7 cellular contexts compared by ENCODE assay signal in genomic region chr22:29269230-29269604, GRCh38. TPM values are rescaled to one million over a fixed set of nuclear protein-coding genes. Genes with fewer than 3 reads are reported as not detected.
A peak's percentile ranks its signal among the peaks of the same experiment; 100 is the strongest.
DNase-seq lines count a peak whose midpoint lies in the region; ATAC-seq and TF ChIP-seq lines count a peak whose summit lies in the region.

No MANE protein-coding gene starts in this region.

- no peaks in the 10 kb centered on the region for H3K79me1 ChIP-seq in H9 (ENCODE audit: insufficient read depth, low read depth, low read length, poor library complexity, severe bottlenecking)

- H3K9ac ChIP-seq in H9 (ENCODE audit: extremely low read depth, insufficient read length, low read length), result peak overlapping the region; percentile 99

- no peak overlapping the region for H3T11ph ChIP-seq in H9 (ENCODE audit: low read length)

- H2BK15ac ChIP-seq in H9 (ENCODE audit: low read depth, low read length), result peak overlapping the region; percentile 9; the same call in 1 of the 2 replicates

- peak overlapping the region; percentile 92 for H3K4me2 ChIP-seq in H9 (ENCODE audit: insufficient read depth, insufficient read length, low read length)

- no peak overlapping the region for H2BK20ac ChIP-seq in H9 (ENCODE audit: low read depth, low read length, poor library complexity, severe bottlenecking)

- no peak overlapping the region for H4K8ac ChIP-seq in H9 (replicated peaks; ENCODE audit: insufficient read length, low read depth, low read length)

- DNase-seq in H9, result no peak
- no peak for DNase-seq in T-helper 17 cell
- no peak for DNase-seq in foreskin keratinocyte
- DNase-seq in NCI-H510A treated with DMSO at 0.1 percent for 48 hours (lab: John Stamatoyannopoulos, UW), result no peak

- H2BK5ac ChIP-seq in H9 (ENCODE audit: insufficient read length, low read length), result no peak overlapping the region

- H4K5ac ChIP-seq in H9 (ENCODE audit: insufficient read length, low read depth, low read length), result no peak overlapping the region

- no peak overlapping the region for H2BK120ac ChIP-seq in H9 (ENCODE audit: low read depth, low read length, poor library complexity, severe bottlenecking)

- H3K36me3 Mint-ChIP-seq in H9 (ENCODE audit: insufficient read depth in 1 of 3, low read depth in 3 of 3) (peaks cover 55 to 80% (median 72%) of the 10 kb centered on the region in 3 experiments; a peak in 6 of 7 replicates), T-helper 17 cell (ENCODE audit: low read depth) (peaks cover 9% of the 10 kb centered on the region)

- H3K23me2 ChIP-seq in H9 (ENCODE audit: insufficient read length, low read depth, low read length, poor library complexity, severe bottlenecking), result peaks cover 23% of the 10 kb centered on the region

- H3K4me3 Mint-ChIP-seq in H9 (peak overlapping the region; percentile 92 to 93), T-helper 17 cell (peak overlapping the region; percentile 99)

- H3K23ac ChIP-seq in H9 (ENCODE audit: insufficient read length, low read depth, low read length), result no peak overlapping the region

- peak overlapping the region; percentile 98 for H3K14ac ChIP-seq in H9 (ENCODE audit: insufficient read depth, low read length)

- H3K9me3 ChIP-seq in H9 (ENCODE audit: control insufficient read depth, low read depth, low read length) (no peaks in the 10 kb centered on the region), T-helper 17 cell (ENCODE audit: control insufficient read depth, low read length, poor library complexity, severe bottlenecking) (no peaks in the 10 kb centered on the region)

- peaks cover 0 to 4% of the 10 kb centered on the region in 2 experiments; a peak in 2 of 5 replicates for H3K9me3 Mint-ChIP-seq in H9

- no peak overlapping the region for H2AK5ac ChIP-seq in H9 (ENCODE audit: insufficient read length, low read length)

- H3K4ac ChIP-seq in H9 (ENCODE audit: low read depth, low read length), result no peak overlapping the region

- peaks cover 8% of the 10 kb centered on the region for H3K4me1 ChIP-seq in H9 (ENCODE audit: insufficient read depth, low read length)
- H3K4me1 ChIP-seq in foreskin keratinocyte, result peaks cover 9% of the 10 kb centered on the region

- H3K4me3 ChIP-seq in skin epidermis, result peak overlapping the region; percentile 80 to 99 (median 89)

- H3K27me3 Mint-ChIP-seq in H9 (ENCODE audit: low read depth) (no peaks in the 10 kb centered on the region), T-helper 17 cell (no peaks in the 10 kb centered on the region)

- H3K27ac ChIP-seq in H9 (ENCODE audit: insufficient read length, low read depth, low read length) (no peak overlapping the region), foreskin keratinocyte (peak overlapping the region; percentile 100), skin epidermis (peak overlapping the region in 20 of 21 experiments; percentile 98 to 100 (median 100))

- peak overlapping the region; percentile 96 to 99 (median 96) for H3K27ac Mint-ChIP-seq in H9
- H3K27ac Mint-ChIP-seq in T-helper 17 cell, result peak overlapping the region; percentile 100

- peak overlapping the region; percentile 39 for H3K18ac ChIP-seq in H9 (ENCODE audit: insufficient read length, low read depth, low read length)

- H4K91ac ChIP-seq in H9 (ENCODE audit: insufficient read length, low read depth, low read length), result peak overlapping the region; percentile 11

- no CpG with 5 or more reads among the region's 14 CpGs for WGBS in H9 (ENCODE audit: extremely low coverage, insufficient read length, low lambda C conversion rate)

- peaks cover 44 to 51% of the 10 kb centered on the region in 2 experiments for H3K4me1 Mint-ChIP-seq in H9
- H3K4me1 Mint-ChIP-seq in T-helper 17 cell, result peaks cover 55% of the 10 kb centered on the region

- no peaks in the 10 kb centered on the region for H4K20me1 ChIP-seq in H9 (ENCODE audit: control insufficient read depth, insufficient read depth, insufficient read length)

- H3K79me2 ChIP-seq in H9 (ENCODE audit: insufficient read depth, low read length), result peaks cover 53% of the 10 kb centered on the region

- H3K27me3 ChIP-seq in H9 (ENCODE audit: insufficient read depth, low read length), result no peaks in the 10 kb centered on the region
- H3K27me3 ChIP-seq in foreskin keratinocyte, result no peaks in the 10 kb centered on the region

- H3K56ac ChIP-seq in H9 (ENCODE audit: insufficient read length, low read depth, low read length), result no peak overlapping the region

- TF ChIP-seq CTCF in H9 (conservative IDR thresholded peaks at IDR 0.05), result no peak
- TF ChIP-seq CTCF in foreskin keratinocyte (conservative IDR thresholded peaks at IDR 0.05), result no peak

- peak overlapping the region; percentile 31 for H2BK12ac ChIP-seq in H9 (ENCODE audit: insufficient read length, low read depth, low read length)

- ATAC-seq in T-helper 17 cell, result no peak
- ATAC-seq in foreskin keratinocyte, result no peak
- ATAC-seq in HG02678 (IDR thresholded peaks at IDR 0.05; ENCODE audit: unreplicated experiment), result no peak
- ATAC-seq in HG03175 (IDR thresholded peaks at IDR 0.05; ENCODE audit: unreplicated experiment), result no peak

- H2AFZ ChIP-seq in H9 (ENCODE audit: low read length), result no peak overlapping the region

RNA-seq across cellular contexts. Expression of gene EWSR1, which starts 1.1 kb away (rescaled TPM):
- total RNA-seq in H9 (2021), result 456 and 462 TPM in 2 replicates
- total RNA-seq in T-helper 17 cell, result 100 to 1,000 TPM; 323 to 335 TPM
- total RNA-seq in foreskin keratinocyte, result 267 and 315 TPM in 2 replicates
- 231 and 253 TPM in 2 replicates for polyA plus RNA-seq in foreskin keratinocyte

RNA-seq across cellular contexts. Expression of gene RHBDD3, which starts 1.4 kb away (rescaled TPM):
- total RNA-seq in H9 (2021) (92.9 and 99.7 TPM in 2 replicates), T-helper 17 cell (10 to 100 TPM; 11.3 to 15.9 TPM), foreskin keratinocyte (21.4 and 21.7 TPM in 2 replicates)
- polyA plus RNA-seq in foreskin keratinocyte, result 21.8 and 22.7 TPM in 2 replicates

RNA-seq across cellular contexts. Expression of gene GAS2L1, which starts 37.2 kb away (rescaled TPM):
- total RNA-seq in H9 (2021) (8.0 and 8.1 TPM in 2 replicates), T-helper 17 cell (10 to 100 TPM in 1 of 2 donors, 1 to 10 TPM in 1; 2.5 to 32.6 TPM), foreskin keratinocyte (31.3 and 31.8 TPM in 2 replicates)
- 41.8 and 42.9 TPM in 2 replicates for polyA plus RNA-seq in foreskin keratinocyte

RNA-seq across cellular contexts. Expression of gene RASL10A, which starts 46.3 kb away (rescaled TPM):
- total RNA-seq in H9 (2021) (0.90 and 0.92 TPM in 2 replicates), T-helper 17 cell (under 1 TPM in 1 of 2 donors, not detected in 1; 0.92 TPM), foreskin keratinocyte (not detected in 2 replicates)
- polyA plus RNA-seq in foreskin keratinocyte, result not detected in 2 replicates
